ENCODE assay signal across 11 cellular contexts in the genomic region with DNA sequence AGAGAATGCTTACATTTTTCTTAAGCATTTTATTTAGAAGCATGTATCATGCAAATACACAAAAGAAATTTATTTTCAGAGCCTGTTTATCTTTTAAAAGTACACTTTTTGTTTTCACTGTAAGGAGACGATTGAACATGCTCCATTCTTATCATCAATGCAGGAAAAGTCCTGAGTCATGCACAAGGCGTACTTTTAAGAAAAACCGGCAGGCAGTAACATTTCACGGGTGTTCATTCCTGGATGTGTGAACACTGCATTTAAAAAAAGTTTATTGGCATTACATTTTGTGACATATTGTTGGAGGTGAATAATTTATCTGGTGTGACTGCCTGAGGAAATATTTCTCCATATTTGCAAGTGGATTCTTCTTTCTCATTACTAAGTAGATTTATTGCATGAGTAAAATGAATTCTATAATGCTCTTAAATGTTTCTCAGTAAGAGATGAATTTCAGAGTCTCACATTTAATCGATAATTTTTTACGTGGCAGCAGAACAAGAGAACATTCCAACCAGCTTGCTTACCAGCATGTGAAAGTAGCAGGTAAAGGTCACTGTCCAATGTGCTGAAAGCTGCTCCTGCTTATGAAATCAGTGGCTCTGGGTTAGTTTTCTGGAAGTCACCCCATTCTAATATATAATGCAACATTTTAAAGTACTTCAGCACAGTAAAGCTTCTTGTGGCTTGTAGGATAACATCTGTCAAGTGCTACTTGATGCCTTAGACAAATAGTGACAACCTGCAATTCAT.
DNase-seq lines count a peak whose midpoint lies in the region; ATAC-seq and TF ChIP-seq lines count a peak whose summit lies in the region.
"Had no signal": no experiment of that assay in that cellular context is flagged by ENCODE, and none has a peak within 500 bp of the region (broad histone marks: within the 10 kb centered on the region; RNA-seq: fewer than 3 reads in every experiment).

No MANE protein-coding gene starts in this region.

- no peaks in the 10 kb centered on the region for H3K36me3 ChIP-seq in SK-N-MC (ENCODE audit: insufficient read depth, low read length)
- H3K36me3 ChIP-seq in stomach, result no peaks in the 10 kb centered on the region
- no peaks in the 10 kb centered on the region for H3K36me3 ChIP-seq in prostate gland
- H3K36me3 ChIP-seq: SJSA1 had no signal

- H3K9me3 ChIP-seq in SK-N-MC (ENCODE audit: low read depth, low read length) (no peaks in the 10 kb centered on the region), stomach (no peaks in the 10 kb centered on the region), prostate gland (no peaks in the 10 kb centered on the region)
- H3K9me3 ChIP-seq: SJSA1 had no signal

- H3K4me3 Mint-ChIP-seq in Calu3 (ENCODE audit: low read depth, unreplicated experiment), result no peak overlapping the region
- H3K4me3 Mint-ChIP-seq: activated naive CD8-positive, alpha-beta T cell treated with anti-CD3 and anti-CD28 coated beads, Interleukin-2, amount 10 ng/mL, durations not matched to agents 7 days and 5 days had no signal

- CTCF ChIA-PET in Calu3 (lab: Charles Lee), result no interaction called here

- WGBS in stomach, 5 donors, result 45 to 51% (median 48%) methylated on average over 6 of the region's 6 CpGs
- 29% methylated on average over 6 of the region's 6 CpGs for WGBS in prostate gland

- no peak overlapping the region for H3K9ac ChIP-seq in SK-N-MC (ENCODE audit: insufficient read length)

- H3K27me3 ChIP-seq in foreskin keratinocyte (peaks cover 2% of the 10 kb centered on the region), stomach (peaks cover 0 to 22% (median 0%) of the 10 kb centered on the region in 3 donors), prostate gland (replicated peaks; ENCODE audit: insufficient read depth) (no peaks in the 10 kb centered on the region)

- intact Hi-C loops in Calu3 (cut with micrococcal nuclease; ENCODE audit: unreplicated experiment), result no loop called here
- intact Hi-C loops in stomach (cut with DNase I; ENCODE audit: low total_unique reads), result no loop called here
- intact Hi-C loops in prostate gland (cut with DNase I), result no loop called here

- no peak for TF ChIP-seq EP300 in stomach (IDR thresholded peaks at IDR 0.05)

- TF ChIP-seq POLR2A in stomach (IDR thresholded peaks at IDR 0.05) (no peak), prostate gland (IDR thresholded peaks at IDR 0.05) (no peak)

- H3K9me3 Mint-ChIP-seq in Calu3 (ENCODE audit: low read depth, unreplicated experiment), result no peaks in the 10 kb centered on the region
- H3K9me3 Mint-ChIP-seq: activated naive CD8-positive, alpha-beta T cell treated with anti-CD3 and anti-CD28 coated beads, Interleukin-2, amount 10 ng/mL, durations not matched to agents 7 days and 5 days had no signal

- no TSS peak for BruUV-seq in Calu3 (replicated peaks; lab: Mats Ljungman, UMichigan)

- DNase-seq in Calu3, result peak; percentile 47
- peak; percentile 59 for DNase-seq in HT-29 (ENCODE audit: low spot score)
- DNase-seq in SK-N-MC (ENCODE audit: low read depth, low spot score), result peak; percentile 35
- DNase-seq in foreskin keratinocyte, result peak in 1 of 2 donors; percentile 38
- DNase-seq in stomach, result no peak
- no peak for DNase-seq in NCI-H128 (lab: John Stamatoyannopoulos, UW; ENCODE audit: unreplicated experiment)
- no peak for DNase-seq in prostate gland (ENCODE audit: low spot score)
- DNase-seq in foreskin melanocyte, result no peak
- DNase-seq: activated naive CD8-positive, alpha-beta T cell treated with anti-CD3 and anti-CD28 coated beads, Interleukin-2, amount 10 ng/mL, durations not matched to agents 7 days and 5 days; hippocampal formation had no signal

- H3K4me3 ChIP-seq in SK-N-MC, result no peak overlapping the region
- no peak overlapping the region for H3K4me3 ChIP-seq in stomach
- H3K4me3 ChIP-seq in prostate gland, result no peak overlapping the region
- H3K4me3 ChIP-seq: SJSA1 had no signal

- H3K27ac Mint-ChIP-seq in Calu3 (ENCODE audit: unreplicated experiment), result no peak overlapping the region
- H3K27ac Mint-ChIP-seq: activated naive CD8-positive, alpha-beta T cell treated with anti-CD3 and anti-CD28 coated beads, Interleukin-2, amount 10 ng/mL, durations not matched to agents 7 days and 5 days had no signal

- no peaks in the 10 kb centered on the region for H3K4me1 ChIP-seq in foreskin keratinocyte
- H3K4me1 ChIP-seq in stomach, result no peaks in the 10 kb centered on the region
- no peaks in the 10 kb centered on the region for H3K4me1 ChIP-seq in prostate gland (replicated peaks)
- H3K4me1 ChIP-seq: SJSA1 had no signal

- H3K36me3 Mint-ChIP-seq in Calu3 (ENCODE audit: insufficient read depth, unreplicated experiment), result no peaks in the 10 kb centered on the region
- H3K36me3 Mint-ChIP-seq: activated naive CD8-positive, alpha-beta T cell treated with anti-CD3 and anti-CD28 coated beads, Interleukin-2, amount 10 ng/mL, durations not matched to agents 7 days and 5 days had no signal

- peaks cover 55% of the 10 kb centered on the region for H3K27me3 Mint-ChIP-seq in Calu3 (ENCODE audit: unreplicated experiment)

- H3K4me1 Mint-ChIP-seq in Calu3 (ENCODE audit: low read depth, unreplicated experiment), result peaks cover 10% of the 10 kb centered on the region
- H3K4me1 Mint-ChIP-seq: activated naive CD8-positive, alpha-beta T cell treated with anti-CD3 and anti-CD28 coated beads, Interleukin-2, amount 10 ng/mL, durations not matched to agents 7 days and 5 days had no signal

- ATAC-seq in foreskin keratinocyte, result peak; percentile 47

- no peak for TF ChIP-seq CTCF in Calu3 (IDR thresholded peaks at IDR 0.05; ENCODE audit: unreplicated experiment)
- TF ChIP-seq CTCF in foreskin keratinocyte (conservative IDR thresholded peaks at IDR 0.05), result no peak
- no peak for TF ChIP-seq CTCF in stomach (IDR thresholded peaks at IDR 0.05)
- TF ChIP-seq CTCF in prostate gland (IDR thresholded peaks at IDR 0.05), result no peak

- no peak overlapping the region for H3K27ac ChIP-seq in SK-N-MC
- no peak overlapping the region for H3K27ac ChIP-seq in foreskin keratinocyte
- H3K27ac ChIP-seq in stomach, result no peak overlapping the region
- no peak overlapping the region for H3K27ac ChIP-seq in prostate gland
- H3K27ac ChIP-seq: SJSA1 had no signal

Comparison
In these comparisons a context has a peak if more than half of its experiments do, and no peak if none do; other contexts are left out.
1. DNase-seq: peak in Calu3 (single experiment), HT-29 (single experiment) and SK-N-MC (single experiment); none in stomach (single experiment), NCI-H128 (single experiment), prostate gland (single experiment) and foreskin melanocyte (single experiment).